ENCODE assay signal across 25 cellular contexts in the genomic region with DNA sequence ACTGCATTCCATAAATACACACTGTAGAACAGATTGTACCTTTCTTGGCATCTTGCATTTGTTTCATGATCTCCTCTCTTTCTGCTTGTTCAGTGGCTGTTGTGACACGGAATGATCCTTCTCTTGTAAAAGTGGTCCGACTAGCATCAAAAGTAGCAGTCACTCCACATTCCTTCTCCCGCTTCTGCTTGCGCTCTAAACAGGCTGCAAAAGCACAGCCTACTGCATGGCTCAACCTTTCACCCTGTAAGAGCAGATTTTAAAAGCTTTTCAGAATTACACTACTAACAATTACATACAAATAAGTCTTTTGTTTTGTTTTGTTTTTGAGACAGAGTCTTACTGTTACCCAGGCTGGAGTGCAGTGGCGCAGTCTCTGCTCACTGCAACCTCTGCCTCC. TPM values are rescaled to one million over a fixed set of nuclear protein-coding genes. Genes with fewer than 3 reads are reported as not detected.
A peak's percentile ranks its signal among the peaks of the same experiment; 100 is the strongest.
DNase-seq lines count a peak whose midpoint lies in the region; ATAC-seq, FAIRE-seq and TF ChIP-seq lines count a peak whose summit lies in the region.
"Had no signal": no experiment of that assay in that cellular context is flagged by ENCODE, and none has a peak within 500 bp of the region (broad histone marks: within the 10 kb centered on the region; RNA-seq: fewer than 3 reads in every experiment).

No MANE protein-coding gene starts in this region.

- H3K27ac Mint-ChIP-seq in endothelial cell (ENCODE audit: unreplicated experiment): no peak overlapping the region
- peak overlapping the region; percentile 5 for H3K27ac Mint-ChIP-seq in nephron progenitor cell
- H3K27ac Mint-ChIP-seq: CD8-positive, alpha-beta T cell had no signal

- no peaks in the 10 kb centered on the region for H3K9me3 ChIP-seq in HUES6 (ENCODE audit: control insufficient read depth, insufficient read depth, low read depth, low read length)
- H3K9me3 ChIP-seq: BLaER1 treated with 17β-estradiol and CSF1 and Interleukin-3, amounts not matched to agents 10 nM and 100 nM had no signal

- no peak for TF ChIP-seq POLR2A in GM12891 (IDR thresholded peaks at IDR 0.05; ENCODE audit: low read depth, low read length)

- H3K4me1 Mint-ChIP-seq in endothelial cell (ENCODE audit: unreplicated experiment) (peaks cover 2% of the 10 kb centered on the region), nephron progenitor cell (no peaks in the 10 kb centered on the region)

- no peaks in the 10 kb centered on the region for H3K27me3 ChIP-seq in HUES6 (ENCODE audit: control insufficient read depth, insufficient read depth, low read length)
- H3K27me3 ChIP-seq: BLaER1 treated with 17β-estradiol and CSF1 and Interleukin-3, amounts not matched to agents 10 nM and 100 nM had no signal

- peak overlapping the region; percentile 21; the same call in 1 of the 2 replicates for H3K4me3 ChIP-seq in HUES6 (ENCODE audit: low read depth, low read length)
- H3K4me3 ChIP-seq: BLaER1 treated with 17β-estradiol and CSF1 and Interleukin-3, amounts not matched to agents 10 nM and 100 nM had no signal

- DNase-seq in endothelial cell (ENCODE audit: low spot score): no peak
- no peak for DNase-seq in nephron progenitor cell
- no peak for DNase-seq in GM12891 (ENCODE audit: insufficient read length, low spot score)
- no peak for DNase-seq in NCI-H2227 treated with DMSO at 0.1 percent for 48 hours (lab: John Stamatoyannopoulos, UW)
- no peak for DNase-seq in RPMI8226
- DNase-seq: Calu3; CD8-positive, alpha-beta T cell; DMS153; HCEC 1CT; Karpas-422; NCI-H1694; NCI-H2081 treated with DMSO at 0.1 percent for 48 hours; NCI-H2171 treated with DMSO at 0.1 percent for 48 hours; NCI-H446; NCI-H526 treated with DMSO at 0.1 percent for 48 hours; OCI-M1 had no signal

- H3K4me3 Mint-ChIP-seq in endothelial cell (ENCODE audit: unreplicated experiment): peak overlapping the region; percentile 57
- H3K4me3 Mint-ChIP-seq in nephron progenitor cell: no peak overlapping the region
- H3K4me3 Mint-ChIP-seq: CD8-positive, alpha-beta T cell had no signal

- H3K36me3 ChIP-seq in HUES6 (ENCODE audit: control insufficient read depth, insufficient read depth, low read length): peaks cover 21% of the 10 kb centered on the region

- H3K9me3 Mint-ChIP-seq in endothelial cell (ENCODE audit: unreplicated experiment): no peaks in the 10 kb centered on the region
- H3K9me3 Mint-ChIP-seq in nephron progenitor cell: no peaks in the 10 kb centered on the region
- H3K9me3 Mint-ChIP-seq: CD8-positive, alpha-beta T cell had no signal

- H3K36me3 Mint-ChIP-seq in endothelial cell (ENCODE audit: low read depth, unreplicated experiment) (peaks cover 39% of the 10 kb centered on the region), nephron progenitor cell (ENCODE audit: low read depth) (peaks cover 36% of the 10 kb centered on the region)

- TF ChIP-seq CTCF in C4-2B (conservative IDR thresholded peaks at IDR 0.05) (no peak), endothelial cell (IDR thresholded peaks at IDR 0.05; ENCODE audit: unreplicated experiment) (no peak), nephron progenitor cell (IDR thresholded peaks at IDR 0.05) (no peak)

- FAIRE-seq in GM12891 (lab: Jason Lieb, UNC): no peak
- FAIRE-seq: G401.6, HTR-8/SVneo, RCC 7860 had no signal

- H3K4me1 ChIP-seq in HUES6 (ENCODE audit: control insufficient read depth, insufficient read depth, low read length): peaks cover 48% of the 10 kb centered on the region

- H3K27ac ChIP-seq in C4-2B: peak overlapping the region; percentile 9; the same call in 1 of the 2 replicates
- H3K27ac ChIP-seq in HUES6 (ENCODE audit: low read depth, low read length): 0 out of 2 replicates have a peak overlapping the region, but pooled peaks have one; percentile 8
- H3K27ac ChIP-seq: 22Rv1; BLaER1 treated with 17β-estradiol and CSF1 and Interleukin-3, amounts not matched to agents 10 nM and 100 nM had no signal

- H3K9ac ChIP-seq in HUES6 (ENCODE audit: low read length): no peak overlapping the region
- H3K9ac ChIP-seq: BLaER1 treated with 17β-estradiol and CSF1 and Interleukin-3, amounts not matched to agents 10 nM and 100 nM had no signal

- no peak for ATAC-seq in GM18870 (IDR thresholded peaks at IDR 0.05; ENCODE audit: unreplicated experiment)
- ATAC-seq: CD8-positive, alpha-beta T cell; Right ventricle myocardium inferior had no signal

- H3K27me3 Mint-ChIP-seq in endothelial cell (ENCODE audit: unreplicated experiment) (peaks cover 2% of the 10 kb centered on the region), nephron progenitor cell (ENCODE audit: low read depth, poor library complexity) (no peaks in the 10 kb centered on the region)

TF ChIP-seq in GM12891, 5 proteins besides CTCF, POLR2A, EP300 and RAD21:
- TF ChIP-seq SPI1 (IDR thresholded peaks at IDR 0.05; ENCODE audit: low read depth, low read length) (no peak), PAX5 (IDR thresholded peaks at IDR 0.05; ENCODE audit: insufficient read depth, low read length, severe bottlenecking) (no peak), TAF1 (IDR thresholded peaks at IDR 0.05; ENCODE audit: low read depth, low read length) (no peak), POU2F2 (IDR thresholded peaks at IDR 0.05; ENCODE audit: low read depth, low read length) (no peak), POLR2AphosphoS5 (IDR thresholded peaks at IDR 0.05; ENCODE audit: low read depth, low read length) (no peak)

RNA-seq across cellular contexts. Expression of a gene that starts 49.8 kb away (rescaled TPM):
- total RNA-seq in endothelial cell (ENCODE audit: unreplicated experiment): 1.1 TPM
- 10.5 TPM for polyA plus RNA-seq in GM12891 (2012; ENCODE audit: low read depth, missing spikeins)
- total RNA-seq: CD8-positive, alpha-beta T cell had no signal
